Comparison of ENCODE assay signal across 1 cellular context in genomic region chr7:1044189-1045037, GRCh38.
TF ChIP-seq lines count a peak whose summit lies in the region.

GPR146 (plus strand) TSS chr7:1044546; CDS start chr7:1057516, 12,970 bp downstream.

TF ChIP-seq in HEK293, 187 proteins besides CTCF, POLR2A, EP300 and RAD21 (continued from another document):
- TF ChIP-seq ZBTB26 (tag by site-specific recombination; optimal IDR thresholded peaks at IDR 0.05) (peak; percentile 66), ZNF660 (tag by site-specific recombination; IDR thresholded peaks at IDR 0.05) (peak; percentile 26; the same call in 1 of the 2 replicates), SP3 (tag by site-specific recombination; IDR thresholded peaks at IDR 0.05) (peak; percentile 63), ZNF521 (tag by site-specific recombination; IDR thresholded peaks at IDR 0.05) (no peak), GLIS1 (tag by site-specific recombination; IDR thresholded peaks at IDR 0.05) (peak; percentile 61), ZNF548 (tag by site-specific recombination; IDR thresholded peaks at IDR 0.05) (no peak), KLF9 (tag by site-specific recombination; IDR thresholded peaks at IDR 0.05; ENCODE audit: low read depth) (peak; percentile 69; the same call in 1 of the 2 replicates), ZNF19 (tag by site-specific recombination; IDR thresholded peaks at IDR 0.05; ENCODE audit: low read depth) (no peak), SP2 (tag by site-specific recombination; IDR thresholded peaks at IDR 0.05) (peak; percentile 72), KLF8 (tag by site-specific recombination; IDR thresholded peaks at IDR 0.05) (peak; percentile 59), ZSCAN23 (tag by site-specific recombination; IDR thresholded peaks at IDR 0.05) (no peak), ZNF366 (tag by site-specific recombination; conservative IDR thresholded peaks at IDR 0.05) (no peak), ZFP69B (tag by site-specific recombination; IDR thresholded peaks at IDR 0.05) (peak; percentile 44; the same call in 1 of the 2 replicates), ZNF692 (tag by site-specific recombination; IDR thresholded peaks at IDR 0.05) (peak; percentile 43), ZNF341 (tag by site-specific recombination; IDR thresholded peaks at IDR 0.05; ENCODE audit: low read depth) (peak; percentile 31; the same call in 1 of the 2 replicates), ZBTB8A (tag by site-specific recombination; IDR thresholded peaks at IDR 0.05) (peak; percentile 95), PBX3 (CRISPR knock-in tag; IDR thresholded peaks at IDR 0.05) (0 out of 2 replicates have a peak, but pooled peaks have one; percentile 44), PATZ1 (tag by site-specific recombination; IDR thresholded peaks at IDR 0.05) (peak; percentile 83), ZNF529 (tag by site-specific recombination; IDR thresholded peaks at IDR 0.05; ENCODE audit: insufficient replicate concordance) (no peak), PRDM4 (tag by site-specific recombination; IDR thresholded peaks at IDR 0.05) (peak; percentile 59; the same call in 1 of the 2 replicates)
